11 cellular contexts compared by ENCODE assay signal in genomic region chr14:54450535-54450934, GRCh38. TPM values are rescaled to one million over a fixed set of nuclear protein-coding genes. Genes with fewer than 3 reads are reported as not detected.
DNase-seq lines count a peak whose midpoint lies in the region; ATAC-seq and TF ChIP-seq lines count a peak whose summit lies in the region.
"Had no signal": no experiment of that assay in that cellular context is flagged by ENCODE, and none has a peak within 500 bp of the region (broad histone marks: within the 10 kb centered on the region; RNA-seq: fewer than 3 reads in every experiment).

No MANE protein-coding gene starts in this region.

- H3K36me3 ChIP-seq in adipocyte (ENCODE audit: control insufficient read depth, insufficient read depth, low read length, severe bottlenecking) (no peaks in the 10 kb centered on the region), upper lobe of right lung (no peaks in the 10 kb centered on the region), right atrium auricular region (no peaks in the 10 kb centered on the region)
- H3K36me3 ChIP-seq: SJSA1 had no signal

- TF ChIP-seq CTCF in upper lobe of right lung (IDR thresholded peaks at IDR 0.05) (no peak), right atrium auricular region (IDR thresholded peaks at IDR 0.05) (no peak)

- H3K27ac Mint-ChIP-seq in activated naive CD8-positive, alpha-beta T cell treated with anti-CD3 and anti-CD28 coated beads, Interleukin-2, amount 50 U/mL, for 24 hours, result peak overlapping the region; percentile 66
- H3K27ac Mint-ChIP-seq in activated naive CD8-positive, alpha-beta T cell treated with anti-CD3 and anti-CD28 coated beads for 36 hours, result no peak overlapping the region
- H3K27ac Mint-ChIP-seq: activated naive CD8-positive, alpha-beta T cell treated with anti-CD3 and anti-CD28 coated beads, Interleukin-2, amount 10 ng/mL, durations not matched to agents 7 days and 5 days had no signal

- H3K4me3 ChIP-seq in adipocyte (ENCODE audit: low read length) (no peak overlapping the region), upper lobe of right lung (no peak overlapping the region), right atrium auricular region (no peak overlapping the region)
- H3K4me3 ChIP-seq: SJSA1 had no signal

- no peak overlapping the region for H3K9ac ChIP-seq in adipocyte (ENCODE audit: low read length)

- no peaks in the 10 kb centered on the region for H3K9me3 Mint-ChIP-seq in activated naive CD8-positive, alpha-beta T cell treated with anti-CD3 and anti-CD28 coated beads, Interleukin-2, amount 50 U/mL, for 24 hours
- H3K9me3 Mint-ChIP-seq in activated naive CD8-positive, alpha-beta T cell treated with anti-CD3 and anti-CD28 coated beads for 36 hours, result no peaks in the 10 kb centered on the region
- H3K9me3 Mint-ChIP-seq: activated naive CD8-positive, alpha-beta T cell treated with anti-CD3 and anti-CD28 coated beads, Interleukin-2, amount 10 ng/mL, durations not matched to agents 7 days and 5 days had no signal

- H3K9me3 ChIP-seq in adipocyte (ENCODE audit: control insufficient read depth, low read length), result no peaks in the 10 kb centered on the region
- no peaks in the 10 kb centered on the region for H3K9me3 ChIP-seq in upper lobe of right lung
- H3K9me3 ChIP-seq in right atrium auricular region, result no peaks in the 10 kb centered on the region
- H3K9me3 ChIP-seq: SJSA1 had no signal

- peaks cover 2% of the 10 kb centered on the region for H3K27me3 Mint-ChIP-seq in activated naive CD8-positive, alpha-beta T cell treated with anti-CD3 and anti-CD28 coated beads, Interleukin-2, amount 50 U/mL, for 24 hours
- H3K27me3 Mint-ChIP-seq in activated naive CD8-positive, alpha-beta T cell treated with anti-CD3 and anti-CD28 coated beads for 36 hours, result no peaks in the 10 kb centered on the region

- H3K36me3 Mint-ChIP-seq in activated naive CD8-positive, alpha-beta T cell treated with anti-CD3 and anti-CD28 coated beads, Interleukin-2, amount 50 U/mL, for 24 hours (ENCODE audit: low read depth), result no peaks in the 10 kb centered on the region
- no peaks in the 10 kb centered on the region for H3K36me3 Mint-ChIP-seq in activated naive CD8-positive, alpha-beta T cell treated with anti-CD3 and anti-CD28 coated beads for 36 hours
- H3K36me3 Mint-ChIP-seq: activated naive CD8-positive, alpha-beta T cell treated with anti-CD3 and anti-CD28 coated beads, Interleukin-2, amount 10 ng/mL, durations not matched to agents 7 days and 5 days had no signal

- no peaks in the 10 kb centered on the region for H3K27me3 ChIP-seq in adipocyte (replicated peaks; ENCODE audit: control insufficient read depth, insufficient read depth, low read length)
- H3K27me3 ChIP-seq in upper lobe of right lung, result no peaks in the 10 kb centered on the region
- H3K27me3 ChIP-seq in right atrium auricular region, result no peaks in the 10 kb centered on the region
- H3K27me3 ChIP-seq: SJSA1 had no signal

- peak; percentile 68 for ATAC-seq in activated naive CD8-positive, alpha-beta T cell treated with anti-CD3 and anti-CD28 coated beads, Interleukin-2, amount 50 U/mL, for 24 hours
- ATAC-seq in HG03060 (IDR thresholded peaks at IDR 0.05; ENCODE audit: low read depth, unreplicated experiment) (peak; percentile 69), upper lobe of right lung (peak; percentile 81)

- no peak overlapping the region for H3K4me3 Mint-ChIP-seq in activated naive CD8-positive, alpha-beta T cell treated with anti-CD3 and anti-CD28 coated beads, Interleukin-2, amount 50 U/mL, for 24 hours
- H3K4me3 Mint-ChIP-seq in activated naive CD8-positive, alpha-beta T cell treated with anti-CD3 and anti-CD28 coated beads for 36 hours, result no peak overlapping the region
- H3K4me3 Mint-ChIP-seq: activated naive CD8-positive, alpha-beta T cell treated with anti-CD3 and anti-CD28 coated beads, Interleukin-2, amount 10 ng/mL, durations not matched to agents 7 days and 5 days had no signal

- no peak for DNase-seq in activated naive CD8-positive, alpha-beta T cell treated with anti-CD3 and anti-CD28 coated beads, Interleukin-2, amount 50 U/mL, for 24 hours
- DNase-seq in activated naive CD8-positive, alpha-beta T cell treated with anti-CD3 and anti-CD28 coated beads for 36 hours, result no peak
- DNase-seq in adipocyte (ENCODE audit: low read depth) (peak; percentile 75), upper lobe of right lung (no peak), iPS-NIHi11 (ENCODE audit: low spot score) (no peak), right atrium auricular region (ENCODE audit: low spot score) (no peak), NCI-H1694 (lab: John Stamatoyannopoulos, UW) (no peak)
- DNase-seq: activated naive CD8-positive, alpha-beta T cell treated with anti-CD3 and anti-CD28 coated beads, Interleukin-2, amount 10 ng/mL, durations not matched to agents 7 days and 5 days had no signal

- H3K4me1 ChIP-seq in adipocyte (ENCODE audit: control insufficient read depth, insufficient read depth, low read length) (peaks cover 34% of the 10 kb centered on the region), upper lobe of right lung (peaks cover 8% of the 10 kb centered on the region), right atrium auricular region (no peaks in the 10 kb centered on the region)

- intact Hi-C loops in upper lobe of right lung (cut with DNase I), result no loop called here

- H3K27ac ChIP-seq in upper lobe of right lung (no peak overlapping the region), right atrium auricular region (no peak overlapping the region)
- H3K27ac ChIP-seq: C4-2B, SJSA1 had no signal

- H3K4me1 Mint-ChIP-seq in activated naive CD8-positive, alpha-beta T cell treated with anti-CD3 and anti-CD28 coated beads, Interleukin-2, amount 50 U/mL, for 24 hours, result peaks cover 44% of the 10 kb centered on the region
- peaks cover 9% of the 10 kb centered on the region for H3K4me1 Mint-ChIP-seq in activated naive CD8-positive, alpha-beta T cell treated with anti-CD3 and anti-CD28 coated beads for 36 hours

RNA-seq across cellular contexts. Expression of gene CNIH1, which starts 9.4 kb away (rescaled TPM):
- total RNA-seq in activated naive CD8-positive, alpha-beta T cell treated with anti-CD3 and anti-CD28 coated beads for 36 hours, result 10 to 100 TPM; 92.0 to 95.4 TPM
- 94.0 TPM for total RNA-seq in upper lobe of right lung
- total RNA-seq in right atrium auricular region, result 100 to 1,000 TPM; 132 to 134 TPM

RNA-seq across cellular contexts. Expression of gene GMFB, which starts 38.2 kb away (rescaled TPM):
- 10 to 100 TPM; 44.4 to 45.4 TPM for total RNA-seq in activated naive CD8-positive, alpha-beta T cell treated with anti-CD3 and anti-CD28 coated beads for 36 hours
- 52.9 TPM for total RNA-seq in upper lobe of right lung
- 10 to 100 TPM; 28.0 to 29.4 TPM for total RNA-seq in right atrium auricular region

RNA-seq across cellular contexts. Expression of gene CDKN3, which starts 53.7 kb away (rescaled TPM):
- 10 to 100 TPM; 77.9 to 79.5 TPM for total RNA-seq in activated naive CD8-positive, alpha-beta T cell treated with anti-CD3 and anti-CD28 coated beads for 36 hours
- 1.5 TPM for total RNA-seq in upper lobe of right lung
- 10 to 100 TPM in 1 of 2 donors, 1 to 10 TPM in 1; 3.6 to 11.1 TPM for total RNA-seq in right atrium auricular region

RNA-seq across cellular contexts. Expression of gene CGRRF1, which starts 59.2 kb away (rescaled TPM):
- total RNA-seq in activated naive CD8-positive, alpha-beta T cell treated with anti-CD3 and anti-CD28 coated beads for 36 hours, result 10 to 100 TPM; 11.5 to 12.9 TPM
- total RNA-seq in upper lobe of right lung, result 22.5 TPM
- 10 to 100 TPM; 12.4 to 17.4 TPM for total RNA-seq in right atrium auricular region

Comparison
In these comparisons a context has a peak if more than half of its experiments do, and no peak if none do; other contexts are left out.
1. RNA of gene CDKN3, which starts 53.7 kb away (total RNA-seq): 77.9 to 79.5 TPM in activated naive CD8-positive, alpha-beta T cell treated with anti-CD3 and anti-CD28 coated beads for 36 hours; 3.6 to 11.1 TPM in right atrium auricular region and 1.5 TPM in upper lobe of right lung (single experiment); every median in the first group is over 4 times any median in the second.
2. Peak in every context shown above with its lines, with median percentiles within 50 percentile points of each other: ATAC-seq.